ENCODE assay signal across 1 cellular context in the genomic region with DNA sequence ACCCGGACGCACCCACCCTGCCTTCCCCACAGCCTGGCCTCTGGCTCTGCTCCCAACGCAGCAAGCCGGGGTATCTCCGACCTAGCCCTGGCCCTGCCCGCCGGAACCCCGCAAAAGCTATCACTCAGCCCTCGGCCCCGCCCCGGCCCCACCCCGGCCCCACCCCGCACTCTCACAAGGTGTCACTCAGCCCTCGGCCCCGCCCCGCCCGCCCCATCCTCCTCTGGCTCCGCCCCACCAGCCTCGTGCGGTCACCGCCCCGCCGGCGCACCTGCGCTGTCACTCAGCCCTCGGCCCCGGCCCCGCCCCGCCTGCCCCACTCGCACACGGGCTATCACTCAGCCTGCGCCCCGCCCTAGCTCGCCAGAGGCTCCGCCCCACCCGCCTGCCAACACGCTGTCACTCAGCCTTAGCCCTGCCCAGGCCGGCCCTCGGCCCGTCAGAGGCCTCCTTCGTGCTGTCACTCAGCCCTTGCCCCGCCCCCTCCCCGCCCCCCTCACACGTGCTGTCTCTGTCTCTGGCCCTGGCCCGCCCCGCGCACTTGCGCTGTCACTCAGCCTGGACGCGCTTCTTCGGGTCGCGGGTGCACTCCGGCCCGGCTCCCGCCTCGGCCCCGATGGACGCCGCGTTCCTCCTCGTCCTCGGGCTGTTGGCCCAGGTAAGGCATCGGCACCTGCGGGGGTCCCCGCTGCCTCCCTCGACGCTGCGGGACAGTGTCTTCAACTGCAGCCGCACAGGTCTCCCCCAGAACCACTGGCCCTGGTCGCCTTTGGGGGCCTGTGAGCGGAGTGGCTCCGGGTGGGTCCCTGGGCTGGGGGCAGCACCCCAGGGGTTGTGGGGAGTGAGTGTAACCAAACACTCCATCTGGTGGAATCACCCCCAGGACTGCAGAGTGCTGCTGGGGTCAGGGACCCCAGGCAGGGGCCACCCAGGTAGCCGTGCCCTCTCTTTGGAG.
TF ChIP-seq lines count a peak whose summit lies in the region.

A gene with protein sequence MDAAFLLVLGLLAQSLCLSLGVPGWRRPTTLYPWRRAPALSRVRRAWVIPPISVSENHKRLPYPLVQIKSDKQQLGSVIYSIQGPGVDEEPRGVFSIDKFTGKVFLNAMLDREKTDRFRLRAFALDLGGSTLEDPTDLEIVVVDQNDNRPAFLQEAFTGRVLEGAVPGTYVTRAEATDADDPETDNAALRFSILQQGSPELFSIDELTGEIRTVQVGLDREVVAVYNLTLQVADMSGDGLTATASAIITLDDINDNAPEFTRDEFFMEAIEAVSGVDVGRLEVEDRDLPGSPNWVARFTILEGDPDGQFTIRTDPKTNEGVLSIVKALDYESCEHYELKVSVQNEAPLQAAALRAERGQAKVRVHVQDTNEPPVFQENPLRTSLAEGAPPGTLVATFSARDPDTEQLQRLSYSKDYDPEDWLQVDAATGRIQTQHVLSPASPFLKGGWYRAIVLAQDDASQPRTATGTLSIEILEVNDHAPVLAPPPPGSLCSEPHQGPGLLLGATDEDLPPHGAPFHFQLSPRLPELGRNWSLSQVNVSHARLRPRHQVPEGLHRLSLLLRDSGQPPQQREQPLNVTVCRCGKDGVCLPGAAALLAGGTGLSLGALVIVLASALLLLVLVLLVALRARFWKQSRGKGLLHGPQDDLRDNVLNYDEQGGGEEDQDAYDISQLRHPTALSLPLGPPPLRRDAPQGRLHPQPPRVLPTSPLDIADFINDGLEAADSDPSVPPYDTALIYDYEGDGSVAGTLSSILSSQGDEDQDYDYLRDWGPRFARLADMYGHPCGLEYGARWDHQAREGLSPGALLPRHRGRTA (plus strand): TSS at position 533 of the 955 bp plus-strand sequence. CDS start 84 bp downstream, at position 617.

TF ChIP-seq in HepG2, 621 proteins besides CTCF, POLR2A, EP300 and RAD21 (continues in another document):
- TF ChIP-seq, protein P1, sequence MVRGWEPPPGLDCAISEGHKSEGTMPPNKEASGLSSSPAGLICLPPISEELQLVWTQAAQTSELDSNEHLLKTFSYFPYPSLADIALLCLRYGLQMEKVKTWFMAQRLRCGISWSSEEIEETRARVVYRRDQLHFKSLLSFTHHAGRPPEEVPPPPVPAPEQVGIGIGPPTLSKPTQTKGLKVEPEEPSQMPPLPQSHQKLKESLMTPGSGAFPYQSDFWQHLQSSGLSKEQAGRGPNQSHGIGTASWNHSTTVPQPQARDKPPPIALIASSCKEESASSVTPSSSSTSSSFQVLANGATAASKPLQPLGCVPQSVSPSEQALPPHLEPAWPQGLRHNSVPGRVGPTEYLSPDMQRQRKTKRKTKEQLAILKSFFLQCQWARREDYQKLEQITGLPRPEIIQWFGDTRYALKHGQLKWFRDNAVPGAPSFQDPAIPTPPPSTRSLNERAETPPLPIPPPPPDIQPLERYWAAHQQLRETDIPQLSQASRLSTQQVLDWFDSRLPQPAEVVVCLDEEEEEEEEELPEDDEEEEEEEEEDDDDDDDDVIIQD (CRISPR knock-in tag; IDR thresholded peaks at IDR 0.05; ENCODE audit: low read depth) = peak; percentile 49; the same call in 1 of the 2 replicates
- TF ChIP-seq SIN3A (IDR thresholded peaks at IDR 0.05; ENCODE audit: borderline replicate concordance, low read depth, low read length) = peak; percentile 72; the same call in 1 of the 2 replicates
- peak; percentile 54 for TF ChIP-seq SP5 (CRISPR knock-in tag; IDR thresholded peaks at IDR 0.05; ENCODE audit: borderline replicate concordance, low read depth)
- TF ChIP-seq TEAD3 (CRISPR knock-in tag; optimal IDR thresholded peaks at IDR 0.05; ENCODE audit: borderline replicate concordance) = peak; percentile 22
- no peak for TF ChIP-seq U2AF1 (optimal IDR thresholded peaks at IDR 0.05; ENCODE audit: low read depth, low read length)
- TF ChIP-seq MEIS2 (CRISPR knock-in tag; IDR thresholded peaks at IDR 0.05) = peak; percentile 34; the same call in 1 of the 2 replicates
- TF ChIP-seq CREB1 (IDR thresholded peaks at IDR 0.05) = peak; percentile 59
- no peak for TF ChIP-seq CREB1 (CRISPR knock-in tag; IDR thresholded peaks at IDR 0.05)
- TF ChIP-seq HNRNPLL (IDR thresholded peaks at IDR 0.05; ENCODE audit: low read depth, low read length, poor library complexity, severe bottlenecking) = peak; percentile 30
- TF ChIP-seq, protein P2, sequence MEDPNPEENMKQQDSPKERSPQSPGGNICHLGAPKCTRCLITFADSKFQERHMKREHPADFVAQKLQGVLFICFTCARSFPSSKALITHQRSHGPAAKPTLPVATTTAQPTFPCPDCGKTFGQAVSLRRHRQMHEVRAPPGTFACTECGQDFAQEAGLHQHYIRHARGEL (CRISPR knock-in tag; IDR thresholded peaks at IDR 0.05) = peak; percentile 58; the same call in 1 of the 2 replicates
- TF ChIP-seq, protein P3, sequence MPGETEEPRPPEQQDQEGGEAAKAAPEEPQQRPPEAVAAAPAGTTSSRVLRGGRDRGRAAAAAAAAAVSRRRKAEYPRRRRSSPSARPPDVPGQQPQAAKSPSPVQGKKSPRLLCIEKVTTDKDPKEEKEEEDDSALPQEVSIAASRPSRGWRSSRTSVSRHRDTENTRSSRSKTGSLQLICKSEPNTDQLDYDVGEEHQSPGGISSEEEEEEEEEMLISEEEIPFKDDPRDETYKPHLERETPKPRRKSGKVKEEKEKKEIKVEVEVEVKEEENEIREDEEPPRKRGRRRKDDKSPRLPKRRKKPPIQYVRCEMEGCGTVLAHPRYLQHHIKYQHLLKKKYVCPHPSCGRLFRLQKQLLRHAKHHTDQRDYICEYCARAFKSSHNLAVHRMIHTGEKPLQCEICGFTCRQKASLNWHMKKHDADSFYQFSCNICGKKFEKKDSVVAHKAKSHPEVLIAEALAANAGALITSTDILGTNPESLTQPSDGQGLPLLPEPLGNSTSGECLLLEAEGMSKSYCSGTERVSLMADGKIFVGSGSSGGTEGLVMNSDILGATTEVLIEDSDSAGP (CRISPR knock-in tag; IDR thresholded peaks at IDR 0.05; ENCODE audit: borderline replicate concordance) = 0 out of 2 replicates have a peak, but pooled peaks have one; percentile 4
- TF ChIP-seq ZNF776 (CRISPR knock-in tag; IDR thresholded peaks at IDR 0.05) = peak; percentile 76
- peak; percentile 46; the same call in 1 of the 2 replicates for TF ChIP-seq HDAC1 (CRISPR knock-in tag; IDR thresholded peaks at IDR 0.05)
- TF ChIP-seq SP1 (IDR thresholded peaks at IDR 0.05) = peak; percentile 79
- TF ChIP-seq SP1 (CRISPR knock-in tag; IDR thresholded peaks at IDR 0.05) = peak; percentile 95
- TF ChIP-seq NONO (IDR thresholded peaks at IDR 0.05) = no peak
- peak; percentile 57; the same call in 1 of the 2 replicates for TF ChIP-seq NONO (CRISPR knock-in tag; conservative IDR thresholded peaks at IDR 0.05)
- peak; percentile 52; the same call in 1 of the 2 replicates for TF ChIP-seq ZNF317 (CRISPR knock-in tag; IDR thresholded peaks at IDR 0.05)
- TF ChIP-seq HNRNPK (IDR thresholded peaks at IDR 0.05; ENCODE audit: low read depth, low read length, poor library complexity, severe bottlenecking) = peak; percentile 75
- TF ChIP-seq ZNF773 (CRISPR knock-in tag; IDR thresholded peaks at IDR 0.05; ENCODE audit: borderline replicate concordance) = 0 out of 2 replicates have a peak, but pooled peaks have one; percentile 32
- TF ChIP-seq SP2 (CRISPR knock-in tag; IDR thresholded peaks at IDR 0.05) = peak; percentile 87
- TF ChIP-seq MEIS1 (CRISPR knock-in tag; IDR thresholded peaks at IDR 0.05; ENCODE audit: borderline replicate concordance) = peak; percentile 75; the same call in 1 of the 2 replicates
- peak; percentile 19 for TF ChIP-seq AGO1 (IDR thresholded peaks at IDR 0.05; ENCODE audit: low read depth, low read length, poor library complexity, severe bottlenecking)
- TF ChIP-seq, protein P4, sequence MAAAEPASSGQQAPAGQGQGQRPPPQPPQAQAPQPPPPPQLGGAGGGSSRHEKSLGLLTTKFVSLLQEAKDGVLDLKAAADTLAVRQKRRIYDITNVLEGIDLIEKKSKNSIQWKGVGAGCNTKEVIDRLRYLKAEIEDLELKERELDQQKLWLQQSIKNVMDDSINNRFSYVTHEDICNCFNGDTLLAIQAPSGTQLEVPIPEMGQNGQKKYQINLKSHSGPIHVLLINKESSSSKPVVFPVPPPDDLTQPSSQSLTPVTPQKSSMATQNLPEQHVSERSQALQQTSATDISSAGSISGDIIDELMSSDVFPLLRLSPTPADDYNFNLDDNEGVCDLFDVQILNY (CRISPR knock-in tag; conservative IDR thresholded peaks at IDR 0.05) = 0 out of 2 replicates have a peak, but pooled peaks have one; percentile 11
- peak; percentile 45; the same call in 1 of the 2 replicates for TF ChIP-seq ZNF563 (CRISPR knock-in tag; IDR thresholded peaks at IDR 0.05)
- TF ChIP-seq, protein P5, sequence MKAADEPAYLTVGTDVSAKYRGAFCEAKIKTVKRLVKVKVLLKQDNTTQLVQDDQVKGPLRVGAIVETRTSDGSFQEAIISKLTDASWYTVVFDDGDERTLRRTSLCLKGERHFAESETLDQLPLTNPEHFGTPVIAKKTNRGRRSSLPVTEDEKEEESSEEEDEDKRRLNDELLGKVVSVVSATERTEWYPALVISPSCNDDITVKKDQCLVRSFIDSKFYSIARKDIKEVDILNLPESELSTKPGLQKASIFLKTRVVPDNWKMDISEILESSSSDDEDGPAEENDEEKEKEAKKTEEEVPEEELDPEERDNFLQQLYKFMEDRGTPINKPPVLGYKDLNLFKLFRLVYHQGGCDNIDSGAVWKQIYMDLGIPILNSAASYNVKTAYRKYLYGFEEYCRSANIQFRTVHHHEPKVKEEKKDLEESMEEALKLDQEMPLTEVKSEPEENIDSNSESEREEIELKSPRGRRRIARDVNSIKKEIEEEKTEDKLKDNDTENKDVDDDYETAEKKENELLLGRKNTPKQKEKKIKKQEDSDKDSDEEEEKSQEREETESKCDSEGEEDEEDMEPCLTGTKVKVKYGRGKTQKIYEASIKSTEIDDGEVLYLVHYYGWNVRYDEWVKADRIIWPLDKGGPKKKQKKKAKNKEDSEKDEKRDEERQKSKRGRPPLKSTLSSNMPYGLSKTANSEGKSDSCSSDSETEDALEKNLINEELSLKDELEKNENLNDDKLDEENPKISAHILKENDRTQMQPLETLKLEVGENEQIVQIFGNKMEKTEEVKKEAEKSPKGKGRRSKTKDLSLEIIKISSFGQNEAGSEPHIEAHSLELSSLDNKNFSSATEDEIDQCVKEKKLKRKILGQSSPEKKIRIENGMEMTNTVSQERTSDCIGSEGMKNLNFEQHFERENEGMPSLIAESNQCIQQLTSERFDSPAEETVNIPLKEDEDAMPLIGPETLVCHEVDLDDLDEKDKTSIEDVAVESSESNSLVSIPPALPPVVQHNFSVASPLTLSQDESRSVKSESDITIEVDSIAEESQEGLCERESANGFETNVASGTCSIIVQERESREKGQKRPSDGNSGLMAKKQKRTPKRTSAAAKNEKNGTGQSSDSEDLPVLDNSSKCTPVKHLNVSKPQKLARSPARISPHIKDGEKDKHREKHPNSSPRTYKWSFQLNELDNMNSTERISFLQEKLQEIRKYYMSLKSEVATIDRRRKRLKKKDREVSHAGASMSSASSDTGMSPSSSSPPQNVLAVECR (CRISPR knock-in tag; IDR thresholded peaks at IDR 0.05; ENCODE audit: borderline replicate concordance) = peak; percentile 45; the same call in 1 of the 2 replicates
- TF ChIP-seq ZFX (CRISPR knock-in tag; IDR thresholded peaks at IDR 0.05; ENCODE audit: low read depth) = peak; percentile 39; the same call in 1 of the 2 replicates
- 0 out of 2 replicates have a peak, but pooled peaks have one; percentile 21 for TF ChIP-seq HOXA3 (CRISPR knock-in tag; IDR thresholded peaks at IDR 0.05)
- TF ChIP-seq NFYB (CRISPR knock-in tag; IDR thresholded peaks at IDR 0.05) = peak; percentile 73
- no peak for TF ChIP-seq SMAD3 (CRISPR knock-in tag; IDR thresholded peaks at IDR 0.05)
- TF ChIP-seq HCFC1 (IDR thresholded peaks at IDR 0.05; ENCODE audit: low read depth, low read length) = no peak
- peak; percentile 100 for TF ChIP-seq SP4 (CRISPR knock-in tag; IDR thresholded peaks at IDR 0.05)
- TF ChIP-seq, protein P6, sequence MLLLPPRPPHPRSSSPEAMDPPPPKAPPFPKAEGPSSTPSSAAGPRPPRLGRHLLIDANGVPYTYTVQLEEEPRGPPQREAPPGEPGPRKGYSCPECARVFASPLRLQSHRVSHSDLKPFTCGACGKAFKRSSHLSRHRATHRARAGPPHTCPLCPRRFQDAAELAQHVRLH (CRISPR knock-in tag; IDR thresholded peaks at IDR 0.05; ENCODE audit: borderline replicate concordance, low read depth) = no peak
- TF ChIP-seq, protein P7, sequence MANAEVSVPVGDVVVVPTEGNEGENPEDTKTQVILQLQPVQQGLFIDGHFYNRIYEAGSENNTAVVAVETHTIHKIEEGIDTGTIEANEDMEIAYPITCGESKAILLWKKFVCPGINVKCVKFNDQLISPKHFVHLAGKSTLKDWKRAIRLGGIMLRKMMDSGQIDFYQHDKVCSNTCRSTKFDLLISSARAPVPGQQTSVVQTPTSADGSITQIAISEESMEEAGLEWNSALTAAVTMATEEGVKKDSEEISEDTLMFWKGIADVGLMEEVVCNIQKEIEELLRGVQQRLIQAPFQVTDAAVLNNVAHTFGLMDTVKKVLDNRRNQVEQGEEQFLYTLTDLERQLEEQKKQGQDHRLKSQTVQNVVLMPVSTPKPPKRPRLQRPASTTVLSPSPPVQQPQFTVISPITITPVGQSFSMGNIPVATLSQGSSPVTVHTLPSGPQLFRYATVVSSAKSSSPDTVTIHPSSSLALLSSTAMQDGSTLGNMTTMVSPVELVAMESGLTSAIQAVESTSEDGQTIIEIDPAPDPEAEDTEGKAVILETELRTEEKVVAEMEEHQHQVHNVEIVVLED (CRISPR knock-in tag; IDR thresholded peaks at IDR 0.05; ENCODE audit: borderline replicate concordance) = peak; percentile 15; the same call in 1 of the 2 replicates
- no peak for TF ChIP-seq ATF7 (IDR thresholded peaks at IDR 0.05)
- TF ChIP-seq ATF7 (CRISPR knock-in tag; IDR thresholded peaks at IDR 0.05) = peak; percentile 50; the same call in 1 of the 2 replicates
- TF ChIP-seq PCBP2 (optimal IDR thresholded peaks at IDR 0.05; ENCODE audit: low read depth, low read length, poor library complexity, severe bottlenecking) = no peak
- TF ChIP-seq, protein P8, sequence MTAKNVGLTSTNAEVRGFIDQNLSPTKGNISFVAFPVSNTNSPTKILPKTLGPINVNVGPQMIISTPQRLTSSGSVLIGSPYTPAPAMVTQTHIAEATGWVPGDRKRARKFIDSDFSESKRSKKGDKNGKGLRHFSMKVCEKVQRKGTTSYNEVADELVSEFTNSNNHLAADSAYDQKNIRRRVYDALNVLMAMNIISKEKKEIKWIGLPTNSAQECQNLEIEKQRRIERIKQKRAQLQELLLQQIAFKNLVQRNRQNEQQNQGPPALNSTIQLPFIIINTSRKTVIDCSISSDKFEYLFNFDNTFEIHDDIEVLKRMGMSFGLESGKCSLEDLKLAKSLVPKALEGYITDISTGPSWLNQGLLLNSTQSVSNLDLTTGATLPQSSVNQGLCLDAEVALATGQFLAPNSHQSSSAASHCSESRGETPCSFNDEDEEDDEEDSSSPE (CRISPR knock-in tag; IDR thresholded peaks at IDR 0.05) = peak; percentile 34; the same call in 1 of the 2 replicates
- TF ChIP-seq ZNF510 (CRISPR knock-in tag; IDR thresholded peaks at IDR 0.05; ENCODE audit: low read depth) = no peak
- TF ChIP-seq SAP130 (CRISPR knock-in tag; IDR thresholded peaks at IDR 0.05; ENCODE audit: low read depth) = peak; percentile 73
- TF ChIP-seq EZH2 (conservative IDR thresholded peaks at IDR 0.05; ENCODE audit: low read depth, low read length) = 0 out of 2 replicates have a peak, but pooled peaks have one; percentile 57
- no peak for TF ChIP-seq PHF5A (CRISPR knock-in tag; IDR thresholded peaks at IDR 0.05; ENCODE audit: low read depth, unreplicated experiment)
